ENCODE assay signal across 8 cellular contexts in the genomic region with DNA sequence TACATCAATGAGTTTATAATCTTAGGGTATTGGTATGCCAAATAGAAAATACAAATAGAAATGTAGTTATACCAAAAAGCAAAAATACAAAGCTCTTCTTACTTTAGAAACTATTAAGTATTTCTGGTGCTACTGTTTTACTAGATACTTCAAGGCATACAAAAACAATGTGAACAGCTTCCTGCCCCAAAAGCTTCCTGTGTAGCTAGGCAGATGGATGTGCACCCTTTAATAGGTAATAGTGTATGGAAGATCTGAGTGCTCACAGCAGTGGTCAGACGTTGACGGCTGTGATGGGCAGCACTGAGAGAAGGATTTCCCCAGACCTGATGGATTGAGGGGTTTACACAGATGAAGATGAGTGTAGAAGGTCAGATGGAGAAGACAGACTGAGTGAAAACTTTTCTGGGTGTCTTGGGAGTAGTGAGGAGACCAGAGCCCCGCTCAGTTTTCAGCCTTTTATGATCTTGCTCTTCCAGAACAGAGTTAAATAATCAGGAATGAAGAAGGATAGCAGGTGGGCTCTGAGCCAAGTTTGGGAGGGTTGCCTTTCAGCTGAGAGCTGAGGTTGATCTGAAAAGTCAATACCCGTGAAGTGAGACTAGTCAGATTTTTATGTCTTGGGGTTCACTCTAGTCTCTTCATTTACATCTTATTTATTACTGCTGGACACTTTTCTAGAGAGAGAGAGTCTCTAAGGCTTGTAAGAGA. TPM values are rescaled to one million over a fixed set of nuclear protein-coding genes. Genes with fewer than 3 reads are reported as not detected.
DNase-seq lines count a peak whose midpoint lies in the region; ATAC-seq, FAIRE-seq and TF ChIP-seq lines count a peak whose summit lies in the region.
"Not testable (repeated sequence)": the region's sequence is repeated elsewhere in the genome, so short reads cannot be mapped to it uniquely, and the experiment has no call there.

No MANE protein-coding gene starts in this region.

- intact Hi-C loops in activated B cell treated with CpG ODN at 0.5 μM for 24 hours (cut with micrococcal nuclease); right cardiac atrium (cut with DNase I); testis (cut with DNase I; ENCODE audit: low total_unique reads): not testable (repeated sequence)

- H3K36me3 Mint-ChIP-seq in activated B cell treated with CpG ODN at 0.5 μM for 24 hours (ENCODE audit: low read depth), result peaks cover 47% of the 10 kb centered on the region
- H3K36me3 Mint-ChIP-seq in activated naive CD4-positive, alpha-beta T cell treated with anti-CD3 and anti-CD28 coated beads, Interleukin-2, amount 50 U/mL, for 24 hours, result peaks cover 19% of the 10 kb centered on the region
- H3K36me3 Mint-ChIP-seq in naive thymus-derived CD8-positive, alpha-beta T cell, result peaks cover 0 to 49% (median 17%) of the 10 kb centered on the region in 3 donors

- not testable (repeated sequence) for H3K4me3 Mint-ChIP-seq in activated B cell treated with CpG ODN at 0.5 μM for 24 hours; activated naive CD4-positive, alpha-beta T cell treated with anti-CD3 and anti-CD28 coated beads, Interleukin-2, amount 50 U/mL, for 24 hours
- peak overlapping the region in 9 of 10 donors; percentile 33 to 65 (median 51) for H3K4me3 Mint-ChIP-seq in naive thymus-derived CD8-positive, alpha-beta T cell

- H3K9me3 ChIP-seq in right cardiac atrium (ENCODE audit: control insufficient read depth, low read length); testis: not testable (repeated sequence)

- not testable (repeated sequence) for TF ChIP-seq CTCF in activated B cell treated with CpG ODN at 0.5 μM for 24 hours (IDR thresholded peaks at IDR 0.05); testis (IDR thresholded peaks at IDR 0.05)

- not testable (repeated sequence) for H3K4me1 ChIP-seq in right cardiac atrium (ENCODE audit: control insufficient read depth, insufficient read depth, low read length); testis

- 70% methylated on average over 4 of the region's 4 CpGs for WGBS in right cardiac atrium
- WGBS in testis, 2 donors, result 85 to 90% methylated on average over 4 of the region's 4 CpGs

- H3K27ac Mint-ChIP-seq in activated B cell treated with CpG ODN at 0.5 μM for 24 hours, result peak overlapping the region; percentile 5
- H3K27ac Mint-ChIP-seq in activated naive CD4-positive, alpha-beta T cell treated with anti-CD3 and anti-CD28 coated beads, Interleukin-2, amount 50 U/mL, for 24 hours, result peak overlapping the region; percentile 43
- peak overlapping the region in 9 of 10 donors; percentile 37 to 91 (median 83) for H3K27ac Mint-ChIP-seq in naive thymus-derived CD8-positive, alpha-beta T cell

- not testable (repeated sequence) for H3K27me3 Mint-ChIP-seq in activated B cell treated with CpG ODN at 0.5 μM for 24 hours; activated naive CD4-positive, alpha-beta T cell treated with anti-CD3 and anti-CD28 coated beads, Interleukin-2, amount 50 U/mL, for 24 hours; naive thymus-derived CD8-positive, alpha-beta T cell

- H3K36me3 ChIP-seq in testis (ENCODE audit: low read depth, missing control alignments), result not testable (repeated sequence)

- not testable (repeated sequence) for H3K4me1 Mint-ChIP-seq in activated B cell treated with CpG ODN at 0.5 μM for 24 hours
- H3K4me1 Mint-ChIP-seq in activated naive CD4-positive, alpha-beta T cell treated with anti-CD3 and anti-CD28 coated beads, Interleukin-2, amount 50 U/mL, for 24 hours, result peaks cover 35% of the 10 kb centered on the region
- H3K4me1 Mint-ChIP-seq in naive thymus-derived CD8-positive, alpha-beta T cell, result peaks cover 6 to 30% (median 15%) of the 10 kb centered on the region in 4 donors

- DNase-seq in DMS 273 (lab: John Stamatoyannopoulos, UW; ENCODE audit: unreplicated experiment), result peak; percentile 16
- DNase-seq in H54 (ENCODE audit: insufficient read length, low spot score); activated B cell treated with CpG ODN at 0.5 μM for 24 hours: not testable (repeated sequence)
- peak; percentile 63 for DNase-seq in NCI-H345 (lab: John Stamatoyannopoulos, UW)
- DNase-seq in right cardiac atrium, result peak in 2 of 3 donors; percentile 29 to 40
- peak in 1 of 10 donors; percentile 4 for DNase-seq in naive thymus-derived CD8-positive, alpha-beta T cell
- peak; percentile 20 for DNase-seq in testis

- not testable (repeated sequence) for H3K9me3 Mint-ChIP-seq in activated B cell treated with CpG ODN at 0.5 μM for 24 hours; activated naive CD4-positive, alpha-beta T cell treated with anti-CD3 and anti-CD28 coated beads, Interleukin-2, amount 50 U/mL, for 24 hours; naive thymus-derived CD8-positive, alpha-beta T cell

- TF ChIP-seq POLR2A in H54 (IDR thresholded peaks at IDR 0.05; ENCODE audit: low read depth, low read length); testis (IDR thresholded peaks at IDR 0.05): not testable (repeated sequence)

- peak; percentile 20 for FAIRE-seq in H54 (lab: Jason Lieb, UNC)

- CTCF ChIA-PET in activated B cell treated with CpG ODN at 0.5 μM for 24 hours (lab: Charles Lee), result not testable (repeated sequence)

- H3K4me3 ChIP-seq in right cardiac atrium (ENCODE audit: low read length); testis: not testable (repeated sequence)

- H3K27ac ChIP-seq in right cardiac atrium (ENCODE audit: low read length); testis: not testable (repeated sequence)

- ATAC-seq in activated B cell treated with CpG ODN at 0.5 μM for 24 hours (ENCODE audit: low read depth); right cardiac atrium: not testable (repeated sequence)
- ATAC-seq in naive thymus-derived CD8-positive, alpha-beta T cell, result peak; percentile 57 to 65

- POLR2A ChIA-PET in activated B cell treated with CpG ODN at 0.5 μM for 24 hours (lab: Charles Lee); naive thymus-derived CD8-positive, alpha-beta T cell (lab: Charles Lee): not testable (repeated sequence)

- not testable (repeated sequence) for H3K27me3 ChIP-seq in right cardiac atrium (ENCODE audit: control insufficient read depth, insufficient read depth); testis

RNA-seq across cellular contexts. Expression of gene KLHL2, which starts 22.3 kb away (rescaled TPM):
- total RNA-seq in activated B cell treated with CpG ODN at 0.5 μM for 24 hours (21.5 and 21.9 TPM in 2 replicates), right cardiac atrium (10 to 100 TPM; 10.0 to 15.5 (median 10.9) TPM), testis (10 to 100 TPM; 20.9 to 26.7 TPM)
- polyA plus RNA-seq in right cardiac atrium (5.3 TPM), testis (ENCODE audit: insufficient read depth, low read depth, low replicate concordance) (14.7 TPM)
- 10 to 100 TPM; 21.0 to 23.7 TPM for total RNA-seq in naive thymus-derived CD8-positive, alpha-beta T cell
- polyA plus RNA-seq in naive thymus-derived CD8-positive, alpha-beta T cell, result 10 to 100 TPM in 1 of 3 donors, 1 to 10 TPM in 2; 3.5 to 10.4 (median 6.8) TPM

Comparison
In these comparisons a context has a peak if more than half of its experiments do, and no peak if none do; other contexts are left out.
1. H3K27ac Mint-ChIP-seq: peak in every context shown above with its lines; median percentile 83 in naive thymus-derived CD8-positive, alpha-beta T cell; 43 in activated naive CD4-positive, alpha-beta T cell treated with anti-CD3 and anti-CD28 coated beads, Interleukin-2, amount 50 U/mL, for 24 hours; 5 in activated B cell treated with CpG ODN at 0.5 μM for 24 hours.